15 cellular contexts compared by ENCODE assay signal in genomic region chr20:5513975-5514516, GRCh38.
DNase-seq lines count a peak whose midpoint lies in the region; ATAC-seq and TF ChIP-seq lines count a peak whose summit lies in the region.
"Had no signal": no experiment of that assay in that cellular context is flagged by ENCODE, and none has a peak within 500 bp of the region (broad histone marks: within the 10 kb centered on the region; RNA-seq: fewer than 3 reads in every experiment).

No MANE protein-coding gene starts in this region.

- H3K36me3 ChIP-seq in breast epithelium: no peaks in the 10 kb centered on the region

- H3K4me3 ChIP-seq in breast epithelium: no peak overlapping the region
- H3K4me3 ChIP-seq: lung had no signal

- intact Hi-C loops in MCF 10A (cut with micrococcal nuclease): no loop called here
- intact Hi-C loops in breast epithelium (cut with DNase I; ENCODE audit: low total_unique reads): no loop called here
- intact Hi-C loops in activated naive CD4-positive, alpha-beta T cell treated with anti-CD3 and anti-CD28 coated beads for 36 hours (cut with micrococcal nuclease): no loop called here

- CTCF ChIA-PET in MCF 10A (lab: Yijun Ruan, JAX): interaction anchor here (0.5 to 1.4 kb wide), 5 partner anchors 19 to 419 kb away, joined by 3 to 5 read pairs (median 3); partner anchors contain the start of gene CDS2
- CTCF ChIA-PET in RWPE1 (lab: Yijun Ruan, JAX): interaction anchor here (0.9 kb wide), 1 partner anchor 16 kb away, joined by 3 read pairs; no protein-coding TSS in a partner anchor
- CTCF ChIA-PET in activated naive CD4-positive, alpha-beta T cell treated with anti-CD3 and anti-CD28 coated beads for 36 hours (lab: Charles Lee): interaction anchor here (1.0 kb wide), 1 partner anchor 14 kb away, joined by 3 read pairs; no protein-coding TSS in a partner anchor

- H3K4me1 ChIP-seq in breast epithelium: no peaks in the 10 kb centered on the region

- no peaks in the 10 kb centered on the region for H3K9me3 Mint-ChIP-seq in MCF 10A (ENCODE audit: unreplicated experiment)
- H3K9me3 Mint-ChIP-seq in type B pancreatic cell: no peaks in the 10 kb centered on the region
- peaks cover 2% of the 10 kb centered on the region for H3K9me3 Mint-ChIP-seq in activated naive CD4-positive, alpha-beta T cell treated with anti-CD3 and anti-CD28 coated beads for 36 hours

- H3K4me1 Mint-ChIP-seq in MCF 10A (ENCODE audit: insufficient read depth, unreplicated experiment): peaks cover 8% of the 10 kb centered on the region
- H3K4me1 Mint-ChIP-seq in type B pancreatic cell (ENCODE audit: unreplicated experiment): no peaks in the 10 kb centered on the region
- H3K4me1 Mint-ChIP-seq in activated naive CD4-positive, alpha-beta T cell treated with anti-CD3 and anti-CD28 coated beads for 36 hours (ENCODE audit: low read depth): no peaks in the 10 kb centered on the region

- DNase-seq in MCF 10A (ENCODE audit: unreplicated experiment) (peak; percentile 43), breast epithelium (ENCODE audit: low spot score in 2 of 2) (no peak), RWPE1 (ENCODE audit: low spot score) (peak; percentile 79), fibroblast of peridontal ligament (ENCODE audit: extremely low read depth) (peak; percentile 21), type B pancreatic cell (ENCODE audit: extremely low spot score, unreplicated experiment) (no peak), UCSD-AML1 (lab: John Stamatoyannopoulos, UW; ENCODE audit: unreplicated experiment) (no peak)
- no peak for DNase-seq in activated naive CD4-positive, alpha-beta T cell treated with anti-CD3 and anti-CD28 coated beads for 36 hours
- DNase-seq: 8988T, erythroblast, NCI-H1694, NCI-H524 had no signal

- H3K27me3 ChIP-seq in breast epithelium: no peaks in the 10 kb centered on the region

- H3K4me3 Mint-ChIP-seq in MCF 10A (ENCODE audit: unreplicated experiment) (no peak overlapping the region), type B pancreatic cell (no peak overlapping the region)
- H3K4me3 Mint-ChIP-seq in activated naive CD4-positive, alpha-beta T cell treated with anti-CD3 and anti-CD28 coated beads for 36 hours: no peak overlapping the region
- H3K4me3 Mint-ChIP-seq: activated naive CD8-positive, alpha-beta T cell had no signal

- no peak for TF ChIP-seq POLR2A in breast epithelium (IDR thresholded peaks at IDR 0.05)

- TF ChIP-seq CTCF in MCF 10A (IDR thresholded peaks at IDR 0.05; ENCODE audit: unreplicated experiment) (no peak), breast epithelium (IDR thresholded peaks at IDR 0.05) (no peak), RWPE1 (conservative IDR thresholded peaks at IDR 0.05; ENCODE audit: low read depth) (no peak), type B pancreatic cell (conservative IDR thresholded peaks at IDR 0.05) (no peak)

- H3K27ac ChIP-seq in breast epithelium (no peak overlapping the region), RWPE1 (no peak overlapping the region)
- H3K27ac ChIP-seq: KMS-11 had no signal

- H3K27me3 Mint-ChIP-seq in MCF 10A (ENCODE audit: insufficient read depth, unreplicated experiment) (no peaks in the 10 kb centered on the region), type B pancreatic cell (peaks cover 3% of the 10 kb centered on the region)
- no peaks in the 10 kb centered on the region for H3K27me3 Mint-ChIP-seq in activated naive CD4-positive, alpha-beta T cell treated with anti-CD3 and anti-CD28 coated beads for 36 hours (ENCODE audit: low read depth)
- H3K27me3 Mint-ChIP-seq: activated naive CD8-positive, alpha-beta T cell had no signal

- no peaks in the 10 kb centered on the region for H3K9me3 ChIP-seq in breast epithelium

- BruUV-seq in MCF 10A (replicated peaks; lab: Mats Ljungman, UMichigan): no TSS peak

- ATAC-seq in GM18517 (IDR thresholded peaks at IDR 0.05; ENCODE audit: unreplicated experiment): no peak

- POLR2A ChIA-PET in MCF 10A (lab: Yijun Ruan, JAX) (no interaction called here), RWPE1 (lab: Yijun Ruan, JAX; ENCODE audit: low non-redundant PET) (no interaction called here)

- H3K36me3 Mint-ChIP-seq in MCF 10A (ENCODE audit: insufficient read depth, unreplicated experiment) (no peaks in the 10 kb centered on the region), type B pancreatic cell (no peaks in the 10 kb centered on the region)
- H3K36me3 Mint-ChIP-seq in activated naive CD4-positive, alpha-beta T cell treated with anti-CD3 and anti-CD28 coated beads for 36 hours (ENCODE audit: low read depth): no peaks in the 10 kb centered on the region

- H3K27ac Mint-ChIP-seq in MCF 10A (ENCODE audit: low read depth, unreplicated experiment) (no peak overlapping the region), type B pancreatic cell (peak overlapping the region; percentile 77)
- no peak overlapping the region for H3K27ac Mint-ChIP-seq in activated naive CD4-positive, alpha-beta T cell treated with anti-CD3 and anti-CD28 coated beads for 36 hours
- H3K27ac Mint-ChIP-seq: activated naive CD8-positive, alpha-beta T cell had no signal

Comparison
In these comparisons a context has a peak if more than half of its experiments do, and no peak if none do; other contexts are left out.
1. DNase-seq: peak in MCF 10A (single experiment), RWPE1 (single experiment) and fibroblast of peridontal ligament (single experiment); none in breast epithelium (0 of 2), type B pancreatic cell (single experiment), UCSD-AML1 (single experiment) and activated naive CD4-positive, alpha-beta T cell treated with anti-CD3 and anti-CD28 coated beads for 36 hours (single experiment).